In the genomic region with DNA sequence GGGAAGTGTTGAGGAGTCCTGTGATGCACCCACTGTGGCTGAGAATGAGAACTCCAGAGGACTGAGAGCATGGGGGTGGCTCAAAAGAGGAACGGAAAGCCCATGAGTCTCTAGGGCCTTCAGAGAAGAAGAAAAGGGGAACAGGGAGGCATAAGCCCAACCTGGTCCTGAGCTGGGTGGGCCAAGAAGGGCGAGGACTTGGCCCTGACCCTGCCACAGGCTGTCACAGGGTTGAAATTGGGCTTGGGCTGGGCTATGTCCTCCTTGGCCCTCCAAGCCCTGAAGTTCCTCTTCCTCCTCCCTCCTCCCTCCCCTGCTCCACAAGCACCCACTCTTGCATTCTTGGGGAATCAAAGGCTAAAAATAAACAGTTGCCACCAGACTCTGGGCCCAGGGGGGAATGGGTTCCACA, we compare ENCODE assay signal across 10 cellular contexts. TPM values are rescaled to one million over a fixed set of nuclear protein-coding genes. Genes with fewer than 3 reads are reported as not detected.
DNase-seq lines count a peak whose midpoint lies in the region; ATAC-seq, FAIRE-seq and TF ChIP-seq lines count a peak whose summit lies in the region.
"Had no signal": no experiment of that assay in that cellular context is flagged by ENCODE, and none has a peak within 500 bp of the region (broad histone marks: within the 10 kb centered on the region; RNA-seq: fewer than 3 reads in every experiment).

No MANE protein-coding gene starts in this region.

- H3K9ac ChIP-seq in MM.1S (ENCODE audit: low read length) = no peak overlapping the region

- H3K4me1 ChIP-seq in DOHH2 (ENCODE audit: control insufficient read depth, low read length) = peaks cover 28% of the 10 kb centered on the region
- H3K4me1 ChIP-seq in heart right ventricle = peaks cover 0 to 82% (median 23%) of the 10 kb centered on the region in 9 donors
- peaks cover 6% of the 10 kb centered on the region; the same call in 1 of the 2 replicates for H3K4me1 ChIP-seq in MM.1S (ENCODE audit: low read length)
- no peaks in the 10 kb centered on the region for H3K4me1 ChIP-seq in vagina

- H4K20me1 ChIP-seq in DOHH2 (ENCODE audit: control insufficient read depth, insufficient read depth, low read depth, low read length) (no peaks in the 10 kb centered on the region), MM.1S (ENCODE audit: insufficient read depth, low read length) (no peaks in the 10 kb centered on the region)

- no peaks in the 10 kb centered on the region for H3K9me3 ChIP-seq in DOHH2 (ENCODE audit: control insufficient read depth, insufficient read depth, low read length)
- no peaks in the 10 kb centered on the region for H3K9me3 ChIP-seq in heart right ventricle
- H3K9me3 ChIP-seq in MM.1S (replicated peaks; ENCODE audit: insufficient read depth, low read length) = no peaks in the 10 kb centered on the region
- H3K9me3 ChIP-seq in vagina = no peaks in the 10 kb centered on the region

- no peak for FAIRE-seq in frontal cortex (lab: Jason Lieb, UNC)
- FAIRE-seq: colon had no signal

- DNase-seq in heart right ventricle (peak; percentile 43 to 62), NCI-H1417 treated with DMSO at 0.1 percent for 48 hours (lab: John Stamatoyannopoulos, UW) (no peak), frontal cortex (ENCODE audit: low spot score in 2 of 2) (no peak), MM.1S (no peak), vagina (ENCODE audit: extremely low spot score in 2 of 2) (no peak)
- DNase-seq: DND-41 had no signal

- H3K27me3 ChIP-seq in DOHH2 (ENCODE audit: control insufficient read depth, low read length) (peaks cover 23% of the 10 kb centered on the region), heart right ventricle (no peaks in the 10 kb centered on the region), MM.1S (replicated peaks; ENCODE audit: insufficient read depth, low read length) (no peaks in the 10 kb centered on the region), vagina (no peaks in the 10 kb centered on the region)

- H3K4me3 ChIP-seq in DOHH2 (ENCODE audit: low read length) = no peak overlapping the region
- no peak overlapping the region for H3K4me3 ChIP-seq in heart right ventricle
- no peak overlapping the region for H3K4me3 ChIP-seq in MM.1S (ENCODE audit: low read length)
- H3K4me3 ChIP-seq in vagina = no peak overlapping the region

- H3K79me2 ChIP-seq in DOHH2 (ENCODE audit: control insufficient read depth, low read length) (no peaks in the 10 kb centered on the region), MM.1S (ENCODE audit: low read length) (no peaks in the 10 kb centered on the region)

- 50 to 53% methylated on average over 2 of the region's 2 CpGs for WGBS in heart right ventricle, 2 donors

- TF ChIP-seq POLR2A in vagina (IDR thresholded peaks at IDR 0.05) = no peak

- H3K27ac ChIP-seq in DOHH2 (ENCODE audit: low read depth, low read length) (no peak overlapping the region), heart right ventricle (peak overlapping the region; percentile 71 to 94 (median 88)), MM.1S (ENCODE audit: low read length) (no peak overlapping the region), vagina (no peak overlapping the region)

- H3F3A ChIP-seq in DOHH2 (ENCODE audit: control insufficient read depth, insufficient read depth) (no peaks in the 10 kb centered on the region), MM.1S (ENCODE audit: insufficient read depth, low read length) (no peaks in the 10 kb centered on the region)

- TF ChIP-seq CTCF in DOHH2 (IDR thresholded peaks at IDR 0.05; ENCODE audit: low read depth, low read length, poor library complexity, severe bottlenecking) (peak; percentile 25), heart right ventricle (IDR thresholded peaks at IDR 0.05) (no peak), MM.1S (IDR thresholded peaks at IDR 0.05; ENCODE audit: low read length) (no peak), vagina (IDR thresholded peaks at IDR 0.05) (no peak)

- ATAC-seq in GM21390 (IDR thresholded peaks at IDR 0.05; ENCODE audit: unreplicated experiment) = peak; percentile 99
- peak; percentile 93 for ATAC-seq in HG03520 (IDR thresholded peaks at IDR 0.05; ENCODE audit: unreplicated experiment)
- ATAC-seq in heart right ventricle = peak; percentile 71 to 88 (median 82)

- H3K4me2 ChIP-seq in DOHH2 (ENCODE audit: low read length) (peak overlapping the region; percentile 22), MM.1S (ENCODE audit: low read depth, low read length) (no peak overlapping the region)

- H3K36me3 ChIP-seq in DOHH2 (ENCODE audit: control insufficient read depth, low read length) = no peaks in the 10 kb centered on the region
- no peaks in the 10 kb centered on the region for H3K36me3 ChIP-seq in heart right ventricle
- H3K36me3 ChIP-seq in MM.1S (replicated peaks; ENCODE audit: insufficient read depth, low read length) = no peaks in the 10 kb centered on the region
- H3K36me3 ChIP-seq in vagina = no peaks in the 10 kb centered on the region

- intact Hi-C loops in heart right ventricle (cut with DNase I) (no loop called here), vagina (cut with DNase I) (no loop called here)

- no peak overlapping the region for H2AFZ ChIP-seq in MM.1S (ENCODE audit: low read length)

- H3K9me2 ChIP-seq in DOHH2 (replicated peaks; ENCODE audit: control insufficient read depth, low read length) (no peaks in the 10 kb centered on the region), MM.1S (replicated peaks; ENCODE audit: insufficient read depth, low read length) (no peaks in the 10 kb centered on the region)

RNA-seq across cellular contexts. Expression of gene PPARGC1B, which starts 49.3 kb away (rescaled TPM):
- total RNA-seq in heart right ventricle = 10 to 100 TPM; 21.5 to 36.6 (median 28.9) TPM
- 10 to 100 TPM in 1 of 2 donors, 1 to 10 TPM in 1; 1.6 to 15.4 TPM for polyA plus RNA-seq in heart right ventricle
- total RNA-seq in frontal cortex = 0.82 TPM
- 11.5 TPM for total RNA-seq in vagina

Comparison
In these comparisons a context has a peak if more than half of its experiments do, and no peak if none do; other contexts are left out.
1. H3K27ac ChIP-seq: peak in heart right ventricle (10 of 10); none in DOHH2 (single experiment), MM.1S (single experiment) and vagina (single experiment).
2. DNase-seq: peak in heart right ventricle (2 of 2); none in NCI-H1417 treated with DMSO at 0.1 percent for 48 hours (single experiment), frontal cortex (0 of 2), MM.1S (single experiment) and vagina (0 of 2).
3. Peak in every context shown above with its lines, with median percentiles within 50 percentile points of each other: ATAC-seq.